Comparison of ENCODE assay signal across 24 cellular contexts in genomic region chr10:122689146-122689807, GRCh38. TPM values are rescaled to one million over a fixed set of nuclear protein-coding genes. Genes with fewer than 3 reads are reported as not detected.
DNase-seq lines count a peak whose midpoint lies in the region; ATAC-seq, FAIRE-seq and TF ChIP-seq lines count a peak whose summit lies in the region.
"Had no signal": no experiment of that assay in that cellular context is flagged by ENCODE, and none has a peak within 500 bp of the region (broad histone marks: within the 10 kb centered on the region; RNA-seq: fewer than 3 reads in every experiment).

No MANE protein-coding gene starts in this region.

- WGBS in pancreas, 2 donors = 31 to 33% methylated on average over 6 of the region's 6 CpGs
- WGBS in aorta, 2 donors = 10 to 16% methylated on average over 6 of the region's 6 CpGs

- ATAC-seq in pancreas = peak; percentile 91 to 96 (median 94)
- ATAC-seq in GM21717 (IDR thresholded peaks at IDR 0.05; ENCODE audit: unreplicated experiment) = no peak
- ATAC-seq in aorta (ENCODE audit: low FRiP score) = no peak
- ATAC-seq: K562, PC-3 had no signal

- H3K4me1 Mint-ChIP-seq in neural progenitor cell = no peaks in the 10 kb centered on the region
- H3K4me1 Mint-ChIP-seq: CD4-positive, CD25-positive, alpha-beta regulatory T cell had no signal

- TF ChIP-seq CTCF in choroid plexus epithelial cell (conservative IDR thresholded peaks at IDR 0.05; ENCODE audit: low read depth, low read length) = no peak
- no peak for TF ChIP-seq CTCF in left ventricle myocardium inferior (IDR thresholded peaks at IDR 0.05; ENCODE audit: borderline replicate concordance)
- TF ChIP-seq CTCF in pancreas (IDR thresholded peaks at IDR 0.05) = no peak
- TF ChIP-seq CTCF in neural progenitor cell (IDR thresholded peaks at IDR 0.05) = no peak

- H3K4me3 Mint-ChIP-seq in neural progenitor cell = no peak overlapping the region
- H3K4me3 Mint-ChIP-seq: CD4-positive, CD25-positive, alpha-beta regulatory T cell had no signal

- H3K9me3 ChIP-seq in left ventricle myocardium inferior (replicated peaks) (no peaks in the 10 kb centered on the region), pancreas (no peaks in the 10 kb centered on the region), aorta (ENCODE audit: control insufficient read depth, low read length) (no peaks in the 10 kb centered on the region), neural progenitor cell (ENCODE audit: low read depth) (no peaks in the 10 kb centered on the region)
- H3K9me3 ChIP-seq: BE2C, HAP-1, SJSA1 had no signal

- H3K36me3 ChIP-seq in left ventricle myocardium inferior = no peaks in the 10 kb centered on the region
- no peaks in the 10 kb centered on the region for H3K36me3 ChIP-seq in pancreas
- H3K36me3 ChIP-seq in aorta (ENCODE audit: control insufficient read depth in 1 of 2, insufficient read depth in 2 of 2, low read length in 1 of 2) = no peaks in the 10 kb centered on the region
- no peaks in the 10 kb centered on the region for H3K36me3 ChIP-seq in neural progenitor cell
- H3K36me3 ChIP-seq: BE2C, HAP-1, SJSA1 had no signal

- no peak overlapping the region for H3K27ac Mint-ChIP-seq in neural progenitor cell
- H3K27ac Mint-ChIP-seq: CD4-positive, CD25-positive, alpha-beta regulatory T cell had no signal

- H3K4me2 ChIP-seq in neural progenitor cell = no peak overlapping the region

- H3K27me3 ChIP-seq in left ventricle myocardium inferior (ENCODE audit: low read depth) = peaks cover 2% of the 10 kb centered on the region
- H3K27me3 ChIP-seq in pancreas = no peaks in the 10 kb centered on the region
- H3K27me3 ChIP-seq in aorta (ENCODE audit: control insufficient read depth in 1 of 2, insufficient read depth in 2 of 2, low read length in 1 of 2) = no peaks in the 10 kb centered on the region
- no peaks in the 10 kb centered on the region for H3K27me3 ChIP-seq in neural progenitor cell

- H3K27ac ChIP-seq in left ventricle myocardium inferior (replicated peaks) (peak overlapping the region; percentile 82), pancreas (peak overlapping the region; percentile 33 to 85 (median 60)), aorta (ENCODE audit: low read depth in 1 of 2, low read length in 2 of 2) (no peak overlapping the region), neural progenitor cell (no peak overlapping the region)
- H3K27ac ChIP-seq: SJSA1 had no signal

- peaks cover 4% of the 10 kb centered on the region for H3K27me3 Mint-ChIP-seq in neural progenitor cell (ENCODE audit: insufficient read depth, low read depth)

- H3K4me1 ChIP-seq in left ventricle myocardium inferior (peaks cover 22% of the 10 kb centered on the region), pancreas (peaks cover 0 to 26% (median 14%) of the 10 kb centered on the region in 3 donors), aorta (ENCODE audit: control insufficient read depth in 1 of 2, insufficient read depth in 2 of 2, low read length in 2 of 2) (peaks cover 0 to 4% of the 10 kb centered on the region in 2 donors), neural progenitor cell (no peaks in the 10 kb centered on the region)
- H3K4me1 ChIP-seq: BE2C, HAP-1, SJSA1 had no signal

- no peaks in the 10 kb centered on the region for H4K20me1 ChIP-seq in neural progenitor cell (ENCODE audit: low read depth)

- H3K9ac ChIP-seq in neural progenitor cell = no peak overlapping the region

- no peak for FAIRE-seq in pancreas (lab: Jason Lieb, UNC)
- FAIRE-seq: K562 had no signal

- H3K4me3 ChIP-seq in choroid plexus epithelial cell (ENCODE audit: low read depth, low read length) (no peak overlapping the region), left ventricle myocardium inferior (no peak overlapping the region), pancreas (no peak overlapping the region), aorta (ENCODE audit: low read length in 2 of 2) (no peak overlapping the region), neural progenitor cell (no peak overlapping the region)
- H3K4me3 ChIP-seq: HAP-1, K562, SJSA1 had no signal

- no peaks in the 10 kb centered on the region for H3K36me3 Mint-ChIP-seq in neural progenitor cell
- H3K36me3 Mint-ChIP-seq: CD4-positive, CD25-positive, alpha-beta regulatory T cell had no signal

- H3K9me3 Mint-ChIP-seq in neural progenitor cell = peaks cover 3% of the 10 kb centered on the region

- no peaks in the 10 kb centered on the region for H3K79me2 ChIP-seq in neural progenitor cell (ENCODE audit: low read depth)

- peak; percentile 15 for DNase-seq in HT1080 (ENCODE audit: low read depth)
- DNase-seq in choroid plexus epithelial cell (ENCODE audit: low read depth) = peak; percentile 5
- DNase-seq in left ventricle myocardium inferior = no peak
- DNase-seq in pancreas = peak in 5 of 6 donors; percentile 81 to 87 (median 83)
- no peak for DNase-seq in aorta
- no peak for DNase-seq in AG08395 (ENCODE audit: low spot score)
- no peak for DNase-seq in neural progenitor cell (ENCODE audit: low spot score)
- DNase-seq: BE2C; CD4-positive, CD25-positive, alpha-beta regulatory T cell; COR-L47; DMS 273 treated with DMSO at 0.1 percent for 48 hours; DND-41; NCI-H1105; NCI-H2081 treated with DMSO at 0.1 percent for 48 hours; NCI-H510A treated with DMSO at 0.1 percent for 48 hours; NCI-H82; RPMI8226 had no signal

- no peak overlapping the region for H2AFZ ChIP-seq in neural progenitor cell (replicated peaks)

- intact Hi-C loops in left ventricle myocardium inferior (cut with micrococcal nuclease) (no loop called here), pancreas (cut with DNase I) (loop anchor here in 1 of 3 donors (5.0 kb wide), 1 partner anchor 37 kb away; no protein-coding TSS in a partner anchor), aorta (cut with DNase I) (no loop called here)

- H3F3A ChIP-seq in neural progenitor cell (ENCODE audit: low read depth) = no peaks in the 10 kb centered on the region

RNA-seq across cellular contexts. Expression of gene C10orf120, which starts 10.4 kb away (rescaled TPM):
- not detected in 2 replicates for total RNA-seq in HT1080 (2014; rRNA removed; shearing (Covaris generic))
- not detected in 2 replicates for polyA plus RNA-seq in HT1080 (2015; cell fraction: cytosol; rRNA removed)
- polyA plus RNA-seq in HT1080 (2015; cell fraction: nucleus; rRNA removed) = not detected in 2 replicates
- total RNA-seq in left ventricle myocardium inferior (not detected), pancreas (under 1 TPM in 3 of 6 donors, not detected in 3; 0.19 to 0.23 (median 0.20) TPM), aorta (not detected), neural progenitor cell (ENCODE audit: low replicate concordance) (not detected in 2 replicates)
- polyA plus RNA-seq in pancreas (under 1 TPM; 0.12 to 0.15 TPM), aorta (not detected)
- total RNA-seq: A172; CD4-positive, CD25-positive, alpha-beta regulatory T cell; G401; K562; PC-3; SJSA1 had no signal
- polyA plus RNA-seq: CD4-positive, CD25-positive, alpha-beta regulatory T cell; K562 had no signal

Comparison
In these comparisons a context has a peak if more than half of its experiments do, and no peak if none do; other contexts are left out.
1. DNase-seq: peak in HT1080 (single experiment), choroid plexus epithelial cell (single experiment) and pancreas (5 of 6); none in left ventricle myocardium inferior (single experiment), aorta (0 of 2), AG08395 (single experiment) and neural progenitor cell (single experiment).
2. H3K27ac ChIP-seq: peak in left ventricle myocardium inferior (single experiment) and pancreas (4 of 4); none in aorta (0 of 2) and neural progenitor cell (single experiment).
3. ATAC-seq: peak in pancreas (4 of 4); none in GM21717 (single experiment) and aorta (single experiment).